In genomic region chr6:154229796-154230195, GRCh38 we compare ENCODE assay signal across 11 cellular contexts.
DNase-seq lines count a peak whose midpoint lies in the region; ATAC-seq, FAIRE-seq and TF ChIP-seq lines count a peak whose summit lies in the region.
"Had no signal": no experiment of that assay in that cellular context is flagged by ENCODE, and none has a peak within 500 bp of the region (broad histone marks: within the 10 kb centered on the region; RNA-seq: fewer than 3 reads in every experiment).

No MANE protein-coding gene starts in this region.

- H3K9me3 Mint-ChIP-seq in CD8-positive, alpha-beta T cell: no peaks in the 10 kb centered on the region
- H3K9me3 Mint-ChIP-seq in GM23338: no peaks in the 10 kb centered on the region

- TF ChIP-seq POLR2A in GM12878 (IDR thresholded peaks at IDR 0.05; ENCODE audit: low read depth, low read length): no peak
- TF ChIP-seq POLR2A in thyroid gland (IDR thresholded peaks at IDR 0.05): no peak

- peak; percentile 64 for ATAC-seq in CD8-positive, alpha-beta T cell
- ATAC-seq in GM21526 (IDR thresholded peaks at IDR 0.05; ENCODE audit: low FRiP score, unreplicated experiment) (peak; percentile 75), GM12878 (peak; percentile 82), GM23338 (no peak)
- ATAC-seq: foreskin keratinocyte had no signal

- in situ Hi-C loops in GM12878 (cut with MboI): loop anchor here (25.0 kb wide), 1 partner anchor 1242 kb away; the partner anchor contains the start of gene FBXO5

- no peaks in the 10 kb centered on the region for H3K27me3 ChIP-seq in CD8-positive, alpha-beta T cell (ENCODE audit: insufficient read depth, low read length)
- H3K27me3 ChIP-seq in MM.1S (replicated peaks; ENCODE audit: insufficient read depth, low read length) (no peaks in the 10 kb centered on the region), GM12878 (replicated peaks in 1 of 2; ENCODE audit: control insufficient read depth in 2 of 2, insufficient read depth in 2 of 2, low read length in 1 of 2) (no peaks in the 10 kb centered on the region), GM23338 (ENCODE audit: insufficient read depth) (no peaks in the 10 kb centered on the region), thyroid gland (no peaks in the 10 kb centered on the region)
- H3K27me3 ChIP-seq: foreskin keratinocyte had no signal

- no peak overlapping the region for H3K9ac ChIP-seq in MM.1S (ENCODE audit: low read length)
- H3K9ac ChIP-seq in GM12878 (ENCODE audit: control insufficient read depth, insufficient read depth, low read length): no peak overlapping the region

- no peaks in the 10 kb centered on the region for H3K9me3 ChIP-seq in CD8-positive, alpha-beta T cell (ENCODE audit: low read length)
- H3K9me3 ChIP-seq in MM.1S (replicated peaks; ENCODE audit: insufficient read depth, low read length): no peaks in the 10 kb centered on the region
- H3K9me3 ChIP-seq in GM12878 (replicated peaks; ENCODE audit: control insufficient read depth, insufficient read depth, low read length): no peaks in the 10 kb centered on the region; the same call in 1 of the 3 replicates
- H3K9me3 ChIP-seq in thyroid gland: no peaks in the 10 kb centered on the region

- H3K27ac ChIP-seq in CD8-positive, alpha-beta T cell (ENCODE audit: low read depth, low read length): peak overlapping the region; percentile 19
- H3K27ac ChIP-seq in MM.1S (ENCODE audit: low read length) (no peak overlapping the region), GM12878 (ENCODE audit: control insufficient read depth, insufficient read depth) (peak overlapping the region; percentile 35; the same call in 1 of the 2 replicates), GM23338 (ENCODE audit: low read depth) (no peak overlapping the region), thyroid gland (no peak overlapping the region)
- H3K27ac ChIP-seq: foreskin keratinocyte, SK-N-MC had no signal

- peak overlapping the region; percentile 11 for H3K4me3 ChIP-seq in CD8-positive, alpha-beta T cell (ENCODE audit: low read depth, low read length)
- H3K4me3 ChIP-seq in MM.1S (ENCODE audit: low read length): no peak overlapping the region
- H3K4me3 ChIP-seq in GM12878: 0 out of 2 replicates have a peak overlapping the region, but pooled peaks have one; percentile 4
- H3K4me3 ChIP-seq in GM23338: no peak overlapping the region
- H3K4me3 ChIP-seq in thyroid gland (replicated peaks in 1 of 3): no peak overlapping the region
- H3K4me3 ChIP-seq: SK-N-MC had no signal

- peak in 1 of 2 experiments; percentile 63; a peak in 1 of 4 replicates for TF ChIP-seq EP300 in GM12878 (IDR thresholded peaks at IDR 0.05; ENCODE audit: borderline replicate concordance in 1 of 2, control insufficient read depth in 1 of 2, low read depth in 2 of 2, low read length in 2 of 2)

- peaks cover 61% of the 10 kb centered on the region for H3K4me1 ChIP-seq in CD8-positive, alpha-beta T cell (ENCODE audit: insufficient read depth, low read length)
- H3K4me1 ChIP-seq in MM.1S (ENCODE audit: low read length) (no peaks in the 10 kb centered on the region), GM12878 (ENCODE audit: control insufficient read depth, insufficient read depth, low read length) (peaks cover 9% of the 10 kb centered on the region), GM23338 (ENCODE audit: insufficient read depth) (no peaks in the 10 kb centered on the region), thyroid gland (no peaks in the 10 kb centered on the region)
- H3K4me1 ChIP-seq: foreskin keratinocyte had no signal

- H3K36me3 Mint-ChIP-seq in CD8-positive, alpha-beta T cell: peaks cover 51% of the 10 kb centered on the region
- no peaks in the 10 kb centered on the region for H3K36me3 Mint-ChIP-seq in GM23338 (ENCODE audit: low read depth)

- peak overlapping the region; percentile 85 for H3K4me3 Mint-ChIP-seq in CD8-positive, alpha-beta T cell
- no peak overlapping the region for H3K4me3 Mint-ChIP-seq in GM23338

- BruUV-seq in GM12878 (replicated peaks; lab: Mats Ljungman, UMichigan): no TSS peak

- H3K4me2 ChIP-seq in MM.1S (ENCODE audit: low read depth, low read length) (peak overlapping the region; percentile 29; the same call in 1 of the 2 replicates), GM12878 (ENCODE audit: control insufficient read depth, insufficient read depth) (peak overlapping the region; percentile 82), GM23338 (no peak overlapping the region)

- no peaks in the 10 kb centered on the region for H4K20me1 ChIP-seq in MM.1S (ENCODE audit: insufficient read depth, low read length)
- no peaks in the 10 kb centered on the region for H4K20me1 ChIP-seq in GM12878 (ENCODE audit: control insufficient read depth, insufficient read depth)
- H4K20me1 ChIP-seq in GM23338 (replicated peaks; ENCODE audit: insufficient read depth): no peaks in the 10 kb centered on the region

- no peaks in the 10 kb centered on the region for H3K27me3 Mint-ChIP-seq in CD8-positive, alpha-beta T cell (ENCODE audit: low read depth)
- H3K27me3 Mint-ChIP-seq in GM23338 (ENCODE audit: insufficient read depth, low read depth, poor library complexity): peaks cover 1% of the 10 kb centered on the region

- SMC1A ChIA-PET in GM12878 (lab: Charles Lee; ENCODE audit: uncharacterized antibody, unreplicated experiment): interaction anchor here (1.0 to 10.9 kb wide), 6 partner anchors 10 to 70 kb away, joined by 3 to 152 read pairs (median 5); no protein-coding TSS in a partner anchor

- peak; percentile 95 for FAIRE-seq in GM12878 (lab: Jason Lieb, UNC)

- DNase-seq in CD8-positive, alpha-beta T cell: no peak
- DNase-seq in MM.1S (no peak), GM12878 (ENCODE audit: low read depth, low spot score) (no peak), NCI-H748 (lab: John Stamatoyannopoulos, UW; ENCODE audit: unreplicated experiment) (no peak), hippocampal formation (lab: John Stamatoyannopoulos, UW) (no peak), GM23338 (ENCODE audit: low spot score) (no peak), thyroid gland (no peak)
- DNase-seq: DMS153, foreskin keratinocyte had no signal

- H3K27ac Mint-ChIP-seq in CD8-positive, alpha-beta T cell: peak overlapping the region; percentile 91
- H3K27ac Mint-ChIP-seq in GM23338: no peak overlapping the region

- H2AFZ ChIP-seq in MM.1S (ENCODE audit: low read length) (no peak overlapping the region), GM12878 (ENCODE audit: control insufficient read depth, low read depth, low read length) (no peak overlapping the region), GM23338 (no peak overlapping the region)

- no peaks in the 10 kb centered on the region for H3K79me2 ChIP-seq in MM.1S (ENCODE audit: low read length)
- peaks cover 44% of the 10 kb centered on the region for H3K79me2 ChIP-seq in GM12878 (ENCODE audit: control insufficient read depth, insufficient read depth, low read length)
- no peaks in the 10 kb centered on the region for H3K79me2 ChIP-seq in GM23338 (replicated peaks; ENCODE audit: insufficient read depth)

- RAD21 ChIA-PET in GM12878 (lab: Charles Lee; ENCODE audit: unreplicated experiment): interaction anchor here (1.0 to 2.0 kb wide), 3 partner anchors 20 to 73 kb away, joined by 3 to 5 read pairs (median 4); no protein-coding TSS in a partner anchor

- H3K4me1 Mint-ChIP-seq in CD8-positive, alpha-beta T cell (ENCODE audit: low read depth): peaks cover 85% of the 10 kb centered on the region
- H3K4me1 Mint-ChIP-seq in GM23338: peaks cover 7% of the 10 kb centered on the region; the same call in 1 of the 3 replicates

- POLR2A ChIA-PET in CD8-positive, alpha-beta T cell (lab: Charles Lee): interaction anchor here (0.7 kb wide), 1 partner anchor 8 kb away, joined by 3 read pairs; no protein-coding TSS in a partner anchor
- POLR2A ChIA-PET in GM12878 (lab: Charles Lee): interaction anchor here (0.6 to 1.1 kb wide), 5 partner anchors 14 to 423 kb away, joined by 3 to 4 read pairs (median 3); no protein-coding TSS in a partner anchor

- no peak for TF ChIP-seq RAD21 in GM12878 (IDR thresholded peaks at IDR 0.05; ENCODE audit: insufficient read depth, low read depth, low read length)

- peaks cover 6% of the 10 kb centered on the region for H3K36me3 ChIP-seq in CD8-positive, alpha-beta T cell (ENCODE audit: insufficient read depth, low read length)
- no peaks in the 10 kb centered on the region for H3K36me3 ChIP-seq in MM.1S (replicated peaks; ENCODE audit: insufficient read depth, low read length)
- H3K36me3 ChIP-seq in GM12878 (ENCODE audit: control insufficient read depth in 2 of 2, insufficient read depth in 2 of 2, low read length in 1 of 2): peaks cover 0 to 4% of the 10 kb centered on the region in 2 experiments; a peak in 2 of 4 replicates
- no peaks in the 10 kb centered on the region for H3K36me3 ChIP-seq in GM23338 (ENCODE audit: insufficient read depth)
- H3K36me3 ChIP-seq in thyroid gland: peaks cover 0 to 5% of the 10 kb centered on the region in 2 donors

- H3F3A ChIP-seq in MM.1S (ENCODE audit: insufficient read depth, low read length) (no peaks in the 10 kb centered on the region), GM23338 (replicated peaks; ENCODE audit: low read depth) (no peaks in the 10 kb centered on the region)

- H3K9me2 ChIP-seq in MM.1S (replicated peaks; ENCODE audit: insufficient read depth, low read length) (no peaks in the 10 kb centered on the region), GM23338 (ENCODE audit: insufficient read depth) (peaks cover 5% of the 10 kb centered on the region; the same call in 1 of the 2 replicates)

- TF ChIP-seq CTCF in CD8-positive, alpha-beta T cell (IDR thresholded peaks at IDR 0.05): no peak
- TF ChIP-seq CTCF in MM.1S (IDR thresholded peaks at IDR 0.05; ENCODE audit: low read length): no peak
- no peak for TF ChIP-seq CTCF in GM12878 (IDR thresholded peaks at IDR 0.05 in 2 of 3, conservative IDR thresholded peaks at IDR 0.05 in 1 of 3; ENCODE audit: control insufficient read depth in 2 of 3, extremely low read depth in 1 of 3, insufficient read depth in 1 of 3, low read depth in 3 of 3, low read length in 3 of 3)
- TF ChIP-seq CTCF in GM23338 (conservative IDR thresholded peaks at IDR 0.05; ENCODE audit: low read depth in 2 of 2): no peak
- no peak for TF ChIP-seq CTCF in thyroid gland (IDR thresholded peaks at IDR 0.05)

- WGBS in GM12878 (ENCODE audit: insufficient coverage, insufficient replicate concordance, low lambda C conversion rate, missing lambda C conversion rate): 0% methylated on average over 6 of the region's 6 CpGs
- WGBS in thyroid gland, 2 donors: 82 to 93% methylated on average over 6 of the region's 6 CpGs

- CTCF ChIA-PET in CD8-positive, alpha-beta T cell (lab: Charles Lee): interaction anchor here (1.9 kb wide), 1 partner anchor 18 kb away, joined by 7 read pairs; no protein-coding TSS in a partner anchor
- CTCF ChIA-PET in GM12878 (lab: Yijun Ruan, JAX): interaction anchor here (0.6 to 1.7 kb wide), 2 partner anchors 11 to 43 kb away, joined by 3 to 5 read pairs; no protein-coding TSS in a partner anchor

- intact Hi-C loops in CD8-positive, alpha-beta T cell (cut with DNase I, micrococcal nuclease): loop anchor here in 1 of 2 experiments (2.0 kb wide), 1 partner anchor 37 kb away; no protein-coding TSS in a partner anchor
- intact Hi-C loops in GM12878 (cut with micrococcal nuclease; ENCODE audit: unreplicated experiment): loop anchor here (1.0 to 5.0 kb wide), 3 partner anchors 20 to 72 kb away; no protein-coding TSS in a partner anchor
- intact Hi-C loops in thyroid gland (cut with DNase I): no loop called here

TF ChIP-seq in GM12878, 131 proteins besides CTCF, POLR2A, EP300 and RAD21 (continues in another document):
- TF ChIP-seq HDAC2 (IDR thresholded peaks at IDR 0.05): no peak

TF ChIP-seq in GM23338, 12 proteins besides CTCF, POLR2A, EP300 and RAD21:
- no peak for TF ChIP-seq JUNB (IDR thresholded peaks at IDR 0.05; ENCODE audit: unreplicated experiment)
TF ChIP-seq in GM23338: peak in this region for 0.

Comparison
In these comparisons a context has a peak if more than half of its experiments do, and no peak if none do; other contexts are left out.
1. H3K27ac ChIP-seq: peak in CD8-positive, alpha-beta T cell (single experiment) and GM12878 (single experiment); none in MM.1S (single experiment), GM23338 (single experiment) and thyroid gland (0 of 3).
2. H3K4me3 ChIP-seq: peak in CD8-positive, alpha-beta T cell (single experiment) and GM12878 (single experiment); none in MM.1S (single experiment), GM23338 (single experiment) and thyroid gland (0 of 3).